ENCODE assay signal across 23 cellular contexts in the genomic region with DNA sequence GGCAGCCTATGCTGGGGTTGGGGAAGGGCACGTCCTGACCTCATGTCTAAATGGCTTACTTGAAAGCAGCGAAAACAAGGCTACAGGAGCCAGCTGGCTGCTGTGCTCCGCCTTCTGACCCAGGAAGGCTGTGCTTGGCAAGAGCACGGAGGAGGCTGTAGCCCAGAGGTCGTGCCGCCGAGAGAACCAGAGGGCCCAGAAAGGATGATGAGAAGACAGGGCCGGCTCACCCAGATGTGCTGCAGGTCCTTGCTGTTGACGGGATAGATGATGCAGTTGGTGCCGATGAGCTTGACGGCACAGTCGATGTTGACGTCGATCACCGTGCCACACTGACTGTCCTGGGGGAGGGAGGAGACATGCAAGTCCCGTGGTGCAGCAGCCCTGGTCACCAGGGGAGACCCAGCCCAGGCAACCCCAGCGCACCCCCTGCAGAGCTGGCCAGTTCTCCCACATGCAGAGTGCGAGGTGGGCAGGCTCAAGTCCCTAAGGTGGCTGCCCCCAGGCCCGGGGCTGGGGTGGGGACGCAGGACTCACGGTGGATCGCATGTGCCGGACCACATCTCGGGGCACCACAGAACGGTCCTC. TPM values are rescaled to one million over a fixed set of nuclear protein-coding genes. Genes with fewer than 3 reads are reported as not detected.
DNase-seq lines count a peak whose midpoint lies in the region; ATAC-seq, FAIRE-seq and TF ChIP-seq lines count a peak whose summit lies in the region.
"Had no signal": no experiment of that assay in that cellular context is flagged by ENCODE, and none has a peak within 500 bp of the region (broad histone marks: within the 10 kb centered on the region; RNA-seq: fewer than 3 reads in every experiment).

No MANE protein-coding gene starts in this region.

- H3K4me1 ChIP-seq in gastroesophageal sphincter (peaks cover 0 to 43% (median 0%) of the 10 kb centered on the region in 3 donors), kidney (ENCODE audit: control insufficient read depth in 1 of 2, insufficient read depth in 1 of 2, low read depth in 1 of 2, low read length in 2 of 2) (no peaks in the 10 kb centered on the region), gastrocnemius medialis (peaks cover 35 to 44% of the 10 kb centered on the region in 2 donors)

- TF ChIP-seq CTCF in gastroesophageal sphincter (IDR thresholded peaks at IDR 0.05) (no peak), kidney (IDR thresholded peaks at IDR 0.05; ENCODE audit: borderline replicate concordance, extremely low read depth, insufficient read depth) (no peak), gastrocnemius medialis (IDR thresholded peaks at IDR 0.05 in 4 of 5, conservative IDR thresholded peaks at IDR 0.05 in 1 of 5) (no peak)

- no peaks in the 10 kb centered on the region for H3K27me3 Mint-ChIP-seq in IgD-negative memory B cell
- H3K27me3 Mint-ChIP-seq: activated CD4-positive, alpha-beta T cell treated with anti-CD3 and anti-CD28 coated beads for 36 hours; naive thymus-derived CD8-positive, alpha-beta T cell had no signal

- WGBS in gastroesophageal sphincter (ENCODE audit: low coverage in 1 of 2), 2 donors: 68% methylated on average over 12 of the region's 25 CpGs; no CpG with 5 or more reads in 1 of the 2 donors

- H3K4me3 Mint-ChIP-seq in IgD-negative memory B cell: peak overlapping the region in 1 of 4 donors; percentile 85
- H3K4me3 Mint-ChIP-seq: activated CD4-positive, alpha-beta T cell treated with anti-CD3 and anti-CD28 coated beads for 36 hours; activated T-cell treated with anti-CD3 and anti-CD28 coated beads, Interleukin-2, amount 50 U/mL, for 4 hours; naive thymus-derived CD8-positive, alpha-beta T cell; T-helper 1 cell treated with Interleukin-12 subunit alpha and Interleukin-12 subunit beta and Interleukin-4 antibody, amounts not matched to agents 30 μg/mL and 1 μg/mL, for 36 hours had no signal

- H3K27ac ChIP-seq in gastroesophageal sphincter (peak overlapping the region in 2 of 4 donors; percentile 14 to 33), kidney (ENCODE audit: low read depth in 2 of 2, low read length in 2 of 2) (no peak overlapping the region), gastrocnemius medialis (peak overlapping the region; percentile 45 to 78 (median 68))
- H3K27ac ChIP-seq: C4-2B had no signal

- H3K9ac ChIP-seq in kidney (ENCODE audit: low read length in 2 of 2): no peak overlapping the region
- H3K9ac ChIP-seq: parathyroid adenoma had no signal

- H3K9me3 Mint-ChIP-seq in IgD-negative memory B cell: no peaks in the 10 kb centered on the region
- H3K9me3 Mint-ChIP-seq: activated T-cell treated with anti-CD3 and anti-CD28 coated beads, Interleukin-2, amount 50 U/mL, for 4 hours; naive thymus-derived CD8-positive, alpha-beta T cell; T-helper 1 cell treated with Interleukin-12 subunit alpha and Interleukin-12 subunit beta and Interleukin-4 antibody, amounts not matched to agents 30 μg/mL and 1 μg/mL, for 36 hours had no signal

- TF ChIP-seq POLR2A in gastroesophageal sphincter (IDR thresholded peaks at IDR 0.05): no peak
- no peak for TF ChIP-seq POLR2A in gastrocnemius medialis (IDR thresholded peaks at IDR 0.05)

- H3K9me3 ChIP-seq in gastroesophageal sphincter (no peaks in the 10 kb centered on the region), kidney (ENCODE audit: control insufficient read depth in 1 of 2, low read length in 2 of 2) (no peaks in the 10 kb centered on the region), gastrocnemius medialis (no peaks in the 10 kb centered on the region)
- H3K9me3 ChIP-seq: Peyer's patch had no signal

- no peak for FAIRE-seq in kidney (lab: Jason Lieb, UNC)
- FAIRE-seq: endothelial cell of umbilical vein, GM12878 had no signal

- H3K36me3 Mint-ChIP-seq in IgD-negative memory B cell: peaks cover 13% of the 10 kb centered on the region

- in situ Hi-C loops in gastrocnemius medialis (cut with MboI; ENCODE audit: low sequenced_read_pairs in 4 of 4): loop anchor here in 1 of 4 donors (5.0 kb wide), 1 partner anchor 103 kb away; no protein-coding TSS in a partner anchor

- peaks cover 25 to 32% (median 28%) of the 10 kb centered on the region in 3 donors for H3K4me1 Mint-ChIP-seq in IgD-negative memory B cell

- no peaks in the 10 kb centered on the region for H3K27me3 ChIP-seq in gastroesophageal sphincter
- no peaks in the 10 kb centered on the region for H3K27me3 ChIP-seq in gastrocnemius medialis
- H3K27me3 ChIP-seq: Peyer's patch had no signal

- ATAC-seq in gastroesophageal sphincter: peak; percentile 58
- ATAC-seq in gastrocnemius medialis: peak; percentile 26 to 67
- ATAC-seq in GM18858 (IDR thresholded peaks at IDR 0.05; ENCODE audit: unreplicated experiment): no peak
- ATAC-seq: activated CD4-positive, alpha-beta T cell treated with anti-CD3 and anti-CD28 coated beads for 36 hours; activated T-cell treated with anti-CD3 and anti-CD28 coated beads, Interleukin-2, amount 50 U/mL, for 4 hours; naive thymus-derived CD8-positive, alpha-beta T cell had no signal

- peak; percentile 88 for DNase-seq in kidney
- peak in 1 of 2 donors; percentile 40 for DNase-seq in gastrocnemius medialis
- no peak for DNase-seq in stimulated activated CD4-positive, alpha-beta T cell treated with anti-CD3 and anti-CD28 coated beads, Interleukin-2, amount 100 ng/mL, for 24 hours
- no peak for DNase-seq in SIG-M5 treated with dmso at 0.1 percent for 504 hours (lab: John Stamatoyannopoulos, UW; ENCODE audit: unreplicated experiment)
- DNase-seq: activated CD4-positive, alpha-beta T cell treated with anti-CD3 and anti-CD28 coated beads for 36 hours; activated T-cell treated with anti-CD3 and anti-CD28 coated beads, Interleukin-2, amount 50 U/mL, for 4 hours; Calu3; glutamatergic neuron; HCEC 1CT; Kasumi-1; NCI-H1694 treated with DMSO at 0.1 percent for 48 hours; NCI-H2171 treated with DMSO at 0.1 percent for 48 hours; NCI-H524 had no signal

- peak overlapping the region in 2 of 3 donors; percentile 84 to 91 for H3K27ac Mint-ChIP-seq in IgD-negative memory B cell
- H3K27ac Mint-ChIP-seq: activated CD4-positive, alpha-beta T cell treated with anti-CD3 and anti-CD28 coated beads for 36 hours; T-helper 1 cell treated with Interleukin-12 subunit alpha and Interleukin-12 subunit beta and Interleukin-4 antibody, amounts not matched to agents 30 μg/mL and 1 μg/mL, for 36 hours had no signal

- no peak for TF ChIP-seq EP300 in gastroesophageal sphincter (IDR thresholded peaks at IDR 0.05)

- intact Hi-C loops in kidney (cut with DNase I) (no loop called here), gastrocnemius medialis (cut with DNase I; ENCODE audit: low total_unique reads) (loop anchor here (10.0 kb wide), 1 partner anchor 280 kb away; no protein-coding TSS in a partner anchor)

- peaks cover 0 to 58% of the 10 kb centered on the region in 2 donors for H3K36me3 ChIP-seq in gastroesophageal sphincter
- peaks cover 11 to 21% of the 10 kb centered on the region in 2 donors for H3K36me3 ChIP-seq in kidney (ENCODE audit: control insufficient read depth in 1 of 2, insufficient read depth in 2 of 2, low read length in 2 of 2)
- peaks cover 0 to 35% of the 10 kb centered on the region in 2 donors for H3K36me3 ChIP-seq in gastrocnemius medialis

- H3K4me3 ChIP-seq in gastroesophageal sphincter (no peak overlapping the region), kidney (ENCODE audit: low read length in 2 of 2) (no peak overlapping the region), gastrocnemius medialis (no peak overlapping the region)
- H3K4me3 ChIP-seq: GM12878, Peyer's patch had no signal

RNA-seq across cellular contexts. Expression of a gene that starts 20.7 kb away (rescaled TPM):
- polyA plus RNA-seq in IgD-negative memory B cell (not detected), kidney (ENCODE audit: insufficient read depth, low read depth, low replicate concordance) (1.5 TPM)
- total RNA-seq in gastroesophageal sphincter (10 to 100 TPM; 14.7 to 29.2 (median 18.9) TPM), kidney (10.4 TPM), gastrocnemius medialis (1 to 10 TPM in 3 of 4 donors, under 1 TPM in 1; 0.66 to 5.0 (median 2.5) TPM)

RNA-seq across cellular contexts. Expression of a gene that starts 47.9 kb away (rescaled TPM):
- polyA plus RNA-seq in IgD-negative memory B cell (13.8 TPM), kidney (ENCODE audit: insufficient read depth, low read depth, low replicate concordance) (5.5 TPM)
- total RNA-seq in gastroesophageal sphincter (10 to 100 TPM; 13.0 to 19.8 (median 15.2) TPM), kidney (21.3 TPM), gastrocnemius medialis (10 to 100 TPM; 16.4 to 46.5 (median 32.4) TPM)

RNA-seq across cellular contexts. Expression of a gene that starts 51.4 kb away (rescaled TPM):
- polyA plus RNA-seq in IgD-negative memory B cell: 62.0 TPM
- total RNA-seq in gastroesophageal sphincter: 10 to 100 TPM; 44.7 to 48.5 (median 46.6) TPM
- 37.6 TPM for total RNA-seq in kidney
- 39.9 TPM for polyA plus RNA-seq in kidney (ENCODE audit: insufficient read depth, low read depth, low replicate concordance)
- 10 to 100 TPM; 10.2 to 23.4 (median 15.9) TPM for total RNA-seq in gastrocnemius medialis

Comparison
In these comparisons a context has a peak if more than half of its experiments do, and no peak if none do; other contexts are left out.
1. H3K27ac ChIP-seq: peak in gastrocnemius medialis (4 of 4); none in kidney (0 of 2).